In genomic region chr6:31574106-31575061, GRCh38 we compare ENCODE assay signal across 11 cellular contexts. TPM values are rescaled to one million over a fixed set of nuclear protein-coding genes. Genes with fewer than 3 reads are reported as not detected.
DNase-seq lines count a peak whose midpoint lies in the region; ATAC-seq and TF ChIP-seq lines count a peak whose summit lies in the region.
"Had no signal": no experiment of that assay in that cellular context is flagged by ENCODE, and none has a peak within 500 bp of the region (broad histone marks: within the 10 kb centered on the region; RNA-seq: fewer than 3 reads in every experiment).

No MANE protein-coding gene starts in this region.

- intact Hi-C loops in heart right ventricle (cut with DNase I) (loop anchor here in 1 of 10 donors (1.0 kb wide), 1 partner anchor 12 kb away; no protein-coding TSS in a partner anchor), Right ventricle myocardium inferior (cut with DNase I) (no loop called here), OCI-LY7 (cut with micrococcal nuclease; ENCODE audit: unreplicated experiment) (no loop called here)

- ATAC-seq in heart right ventricle (no peak), Right ventricle myocardium inferior (no peak), GM21367 (IDR thresholded peaks at IDR 0.05; ENCODE audit: unreplicated experiment) (no peak), left lobe of liver (no peak)

- H3K4me2 ChIP-seq in OCI-LY7 (ENCODE audit: low read length), result peak overlapping the region; percentile 86

- H3K9ac ChIP-seq in stomach smooth muscle (ENCODE audit: low read length in 2 of 2), result no peak overlapping the region

- no peaks in the 10 kb centered on the region for H4K20me1 ChIP-seq in OCI-LY7 (ENCODE audit: insufficient read depth, low read length)

- H3K9me3 ChIP-seq in heart right ventricle (no peaks in the 10 kb centered on the region), OCI-LY7 (ENCODE audit: low read length) (no peaks in the 10 kb centered on the region), stomach smooth muscle (ENCODE audit: control insufficient read depth in 2 of 2, low read length in 2 of 2) (no peaks in the 10 kb centered on the region)
- H3K9me3 ChIP-seq: ovary had no signal

- H3K9me2 ChIP-seq in OCI-LY7 (ENCODE audit: insufficient read depth, low read length), result no peaks in the 10 kb centered on the region

- peak overlapping the region; percentile 57; the same call in 1 of the 2 replicates for H2AFZ ChIP-seq in OCI-LY7 (ENCODE audit: low read length)

- peaks cover 0 to 19% (median 0%) of the 10 kb centered on the region in 9 donors for H3K36me3 ChIP-seq in heart right ventricle
- peaks cover 11% of the 10 kb centered on the region; the same call in 1 of the 2 replicates for H3K36me3 ChIP-seq in OCI-LY7 (ENCODE audit: insufficient read depth, low read length)
- no peaks in the 10 kb centered on the region for H3K36me3 ChIP-seq in stomach smooth muscle (ENCODE audit: control insufficient read depth in 2 of 2, insufficient read depth in 2 of 2, low read length in 2 of 2)
- H3K36me3 ChIP-seq: ovary had no signal

- DNase-seq in heart right ventricle, result no peak
- DNase-seq in Right ventricle myocardium inferior (ENCODE audit: missing footprints), result no peak
- DNase-seq in OCI-LY7 (ENCODE audit: low spot score), result no peak
- DNase-seq in epithelial cell of proximal tubule (ENCODE audit: low read depth), result no peak
- DNase-seq in activated gamma-delta T cell treated with Interleukin-2 at 50 U/mL for 16 hours, result no peak
- DNase-seq in left lobe of liver (ENCODE audit: low spot score), result no peak
- DNase-seq: ovary, SHP77 had no signal

- H3K27ac ChIP-seq in heart right ventricle (peak overlapping the region in 6 of 10 donors; percentile 74 to 90 (median 82)), OCI-LY7 (ENCODE audit: low read depth, low read length, poor library complexity, severe bottlenecking) (peak overlapping the region; percentile 1), stomach smooth muscle (ENCODE audit: low read length) (peak overlapping the region; percentile 49)
- H3K27ac ChIP-seq: ovary had no signal

- WGBS in heart right ventricle, 2 donors, result 82 to 84% methylated on average over 14 of the region's 14 CpGs

- POLR2A ChIA-PET in OCI-LY7 (lab: Charles Lee), result interaction anchor here (0.6 to 2.1 kb wide), 12 partner anchors 9 to 458 kb away, joined by 3 to 10 read pairs (median 5); partner anchors contain the start of genes DDX39B and LST1

- H3K27me3 ChIP-seq in heart right ventricle, result peaks cover 0 to 11% (median 0%) of the 10 kb centered on the region in 7 donors
- H3K27me3 ChIP-seq in stomach smooth muscle (ENCODE audit: control insufficient read depth in 1 of 2, insufficient read depth in 2 of 2, low read length in 2 of 2), result peaks cover 0 to 2% of the 10 kb centered on the region in 2 donors
- H3K27me3 ChIP-seq: ovary had no signal

- no TSS peak for BruUV-seq in OCI-LY7 (replicated peaks; lab: Mats Ljungman, UMichigan)

- peaks cover 0 to 41% (median 5%) of the 10 kb centered on the region in 9 donors for H3K4me1 ChIP-seq in heart right ventricle
- H3K4me1 ChIP-seq in OCI-LY7 (ENCODE audit: insufficient read depth, low read length, poor library complexity, severe bottlenecking), result peaks cover 88% of the 10 kb centered on the region
- no peaks in the 10 kb centered on the region for H3K4me1 ChIP-seq in stomach smooth muscle (ENCODE audit: control insufficient read depth, insufficient read depth, low read length)

- peaks cover 14% of the 10 kb centered on the region; the same call in 1 of the 2 replicates for H3K79me2 ChIP-seq in OCI-LY7 (ENCODE audit: insufficient read depth, low read depth, low read length)

- CTCF ChIA-PET in OCI-LY7 (lab: Charles Lee; ENCODE audit: unreplicated experiment), result interaction anchor here (0.6 to 1.3 kb wide), 6 partner anchors 8 to 23 kb away, joined by 3 to 5 read pairs (median 4); partner anchors contain the start of gene NCR3

- peak overlapping the region in 3 of 10 donors; percentile 56 to 65 (median 56) for H3K4me3 ChIP-seq in heart right ventricle
- H3K4me3 ChIP-seq in OCI-LY7 (ENCODE audit: low read depth, low read length, poor library complexity, severe bottlenecking), result peak overlapping the region; percentile 69
- H3K4me3 ChIP-seq in epithelial cell of proximal tubule (ENCODE audit: low read depth, low read length), result no peak overlapping the region
- H3K4me3 ChIP-seq in stomach smooth muscle (ENCODE audit: low read length in 2 of 2), result no peak overlapping the region
- H3K4me3 ChIP-seq: ovary had no signal

- TF ChIP-seq CTCF in heart right ventricle (IDR thresholded peaks at IDR 0.05) (no peak), OCI-LY7 (conservative IDR thresholded peaks at IDR 0.05; ENCODE audit: low read length) (peak; percentile 64), epithelial cell of proximal tubule (conservative IDR thresholded peaks at IDR 0.05; ENCODE audit: low read depth, low read length) (peak; percentile 6)

RNA-seq across cellular contexts. Expression of gene TNF, which starts 1.0 kb away (rescaled TPM):
- total RNA-seq in heart right ventricle (1 to 10 TPM in 2 of 10 donors, under 1 TPM in 7, not detected in 1; 0.33 to 3.0 (median 0.61) TPM), Right ventricle myocardium inferior (0.51 TPM), OCI-LY7 (2022) (2.5 TPM in 2 replicates), epithelial cell of proximal tubule (13.9 and 14.2 TPM in 2 replicates), left lobe of liver (0.68 TPM)
- under 1 TPM; 0.16 to 0.51 TPM for polyA plus RNA-seq in heart right ventricle
- total RNA-seq in OCI-LY7 (2014; rRNA removed; shearing (Covaris generic)), result 1.7 and 3.5 TPM in 2 replicates
- polyA plus RNA-seq: BJ had no signal

RNA-seq across cellular contexts. Expression of gene LTA, which starts 2.3 kb away (rescaled TPM):
- total RNA-seq in heart right ventricle (under 1 TPM in 2 of 10 donors, not detected in 8; 0.15 to 0.86 TPM), Right ventricle myocardium inferior (not detected), OCI-LY7 (2022) (4.1 and 4.3 TPM in 2 replicates), epithelial cell of proximal tubule (not detected in 2 replicates), left lobe of liver (0.93 TPM)
- under 1 TPM; 0.06 to 0.44 TPM for polyA plus RNA-seq in heart right ventricle
- 0.98 and 1.1 TPM in 2 replicates for total RNA-seq in OCI-LY7 (2014; rRNA removed; shearing (Covaris generic))
- polyA plus RNA-seq: BJ had no signal

RNA-seq across cellular contexts. Expression of gene LTB, which starts 7.8 kb away (rescaled TPM):
- total RNA-seq in heart right ventricle, result 1 to 10 TPM in 3 of 10 donors, under 1 TPM in 6, not detected in 1; 0.26 to 10.0 (median 0.67) TPM
- polyA plus RNA-seq in heart right ventricle, result under 1 TPM; 0.51 to 0.65 TPM
- 1.6 TPM for total RNA-seq in Right ventricle myocardium inferior
- 36.5 and 46.8 TPM in 2 replicates for total RNA-seq in OCI-LY7 (2014; rRNA removed; shearing (Covaris generic))
- 36.9 and 39.2 TPM in 2 replicates for total RNA-seq in OCI-LY7 (2022)
- total RNA-seq in epithelial cell of proximal tubule, result 12.0 and 50.8 TPM in 2 replicates
- 1.7 TPM for total RNA-seq in left lobe of liver
- polyA plus RNA-seq: BJ had no signal

RNA-seq across cellular contexts. Expression of gene LST1, which starts 11.7 kb away (rescaled TPM):
- 10 to 100 TPM in 1 of 10 donors, 1 to 10 TPM in 9; 2.6 to 35.6 (median 3.9) TPM for total RNA-seq in heart right ventricle
- polyA plus RNA-seq in heart right ventricle, result 1 to 10 TPM; 6.5 to 8.7 TPM
- 9.0 TPM for total RNA-seq in Right ventricle myocardium inferior
- total RNA-seq in OCI-LY7 (2014; rRNA removed; shearing (Covaris generic)), result 1.2 and 3.0 TPM in 2 replicates
- 4.2 and 4.9 TPM in 2 replicates for total RNA-seq in OCI-LY7 (2022)
- total RNA-seq in epithelial cell of proximal tubule, result not detected in 2 replicates
- 10.2 TPM for total RNA-seq in left lobe of liver

RNA-seq across cellular contexts. Expression of gene NCR3, which starts 18.4 kb away (rescaled TPM):
- 1 to 10 TPM in 1 of 10 donors, under 1 TPM in 2, not detected in 7; 0.31 to 1.0 (median 0.33) TPM for total RNA-seq in heart right ventricle
- not detected for polyA plus RNA-seq in heart right ventricle
- total RNA-seq in Right ventricle myocardium inferior, result 0.49 TPM
- 1.6 TPM in 1 of 2 replicates, not detected in the other for total RNA-seq in OCI-LY7 (2014; rRNA removed; shearing (Covaris generic))
- total RNA-seq in OCI-LY7 (2022), result 0.74 and 2.0 TPM in 2 replicates
- not detected in 2 replicates for total RNA-seq in epithelial cell of proximal tubule
- total RNA-seq in left lobe of liver, result not detected
- polyA plus RNA-seq: BJ had no signal

Comparison
In these comparisons a context has a peak if more than half of its experiments do, and no peak if none do; other contexts are left out.
1. H3K27ac ChIP-seq: peak in every context shown above with its lines; median percentile 82 in heart right ventricle; 49 in stomach smooth muscle; 1 in OCI-LY7.
2. CTCF ChIP-seq: peak in OCI-LY7 (single experiment) and epithelial cell of proximal tubule (single experiment); none in heart right ventricle (0 of 9).